ENCODE assay signal across 16 cellular contexts in the genomic region with DNA sequence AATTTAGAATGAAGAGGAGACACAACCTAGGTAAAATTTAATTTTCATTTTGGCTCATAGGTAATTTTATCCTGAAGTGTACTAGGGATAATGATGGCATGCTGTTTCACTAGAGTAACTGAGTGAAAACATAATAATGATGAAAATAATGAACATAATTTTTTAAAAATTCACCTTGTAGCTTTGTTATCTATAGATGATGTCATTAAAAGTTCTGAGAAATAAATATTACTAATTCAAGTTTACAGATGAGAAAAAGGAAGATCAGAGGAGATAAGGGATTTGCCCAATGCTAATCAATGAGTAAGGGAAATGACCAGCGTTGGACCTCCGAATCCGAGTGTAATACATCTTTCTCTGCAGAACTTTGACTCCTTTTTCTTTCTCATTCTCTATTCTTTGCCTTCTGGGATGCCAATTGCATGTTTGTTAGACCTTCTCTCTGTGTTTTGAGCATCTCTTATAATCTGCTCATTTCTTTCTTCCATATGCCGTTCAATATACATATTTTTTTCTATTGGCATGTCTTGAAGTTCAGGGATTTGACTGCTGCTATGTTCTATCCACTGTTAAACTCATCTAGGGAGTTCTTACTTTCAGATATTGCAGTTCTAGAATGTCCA.
"Had no signal": no experiment of that assay in that cellular context is flagged by ENCODE, and none has a peak within 500 bp of the region (broad histone marks: within the 10 kb centered on the region; RNA-seq: fewer than 3 reads in every experiment).

No MANE protein-coding gene starts in this region.

- ATAC-seq: effector memory CD8-positive, alpha-beta T cell; gastrocnemius medialis; heart right ventricle; naive thymus-derived CD4-positive, alpha-beta T cell; psoas muscle; stimulated activated naive B cell treated with anti-CD40 and anti-IgM and Interleukin-4, amounts not matched to agents 10 μg/mL and 1 μg/mL and 100 μg/mL, for 72 hours had no signal

- DNase-seq: cortex of kidney; effector memory CD8-positive, alpha-beta T cell; gastrocnemius medialis; heart right ventricle; hypothalamus; kidney glomerular epithelial cell; naive thymus-derived CD4-positive, alpha-beta T cell; nephron progenitor cell; psoas muscle; retina; sigmoid colon; stimulated activated CD4-positive, alpha-beta T cell treated with anti-CD3 and anti-CD28 coated beads, Interleukin-2, amount 100 ng/mL, for 24 hours; stimulated activated CD4-positive, alpha-beta T cell treated with anti-CD3 and anti-CD28 coated beads, Interleukin-4, amount 100 ng/mL, for 4 hours; stimulated activated naive B cell treated with anti-CD40 and anti-IgM and Interleukin-4, amounts not matched to agents 10 μg/mL and 1 μg/mL and 100 μg/mL, for 72 hours had no signal

- H3K4me3 ChIP-seq: gastrocnemius medialis, heart right ventricle, psoas muscle, sigmoid colon, skin epidermis had no signal

- H3K36me3 Mint-ChIP-seq: stimulated activated naive B cell treated with anti-CD40 and anti-IgM and Interleukin-4, amounts not matched to agents 10 μg/mL and 1 μg/mL and 100 μg/mL, for 72 hours; type B pancreatic cell had no signal

- H3K4me1 ChIP-seq: psoas muscle had no signal

- H3K27ac Mint-ChIP-seq: effector memory CD8-positive, alpha-beta T cell; naive thymus-derived CD4-positive, alpha-beta T cell; nephron progenitor cell; stimulated activated naive B cell treated with anti-CD40 and anti-IgM and Interleukin-4, amounts not matched to agents 10 μg/mL and 1 μg/mL and 100 μg/mL, for 72 hours; type B pancreatic cell had no signal

- H3K36me3 ChIP-seq: gastrocnemius medialis, heart right ventricle, sigmoid colon had no signal

- H3K27me3 Mint-ChIP-seq: stimulated activated naive B cell treated with anti-CD40 and anti-IgM and Interleukin-4, amounts not matched to agents 10 μg/mL and 1 μg/mL and 100 μg/mL, for 72 hours; type B pancreatic cell had no signal

- H3K27ac ChIP-seq: gastrocnemius medialis, heart right ventricle, psoas muscle, sigmoid colon, skin epidermis had no signal

- H3K4me1 Mint-ChIP-seq: stimulated activated naive B cell treated with anti-CD40 and anti-IgM and Interleukin-4, amounts not matched to agents 10 μg/mL and 1 μg/mL and 100 μg/mL, for 72 hours had no signal

- H3K4me3 Mint-ChIP-seq: effector memory CD8-positive, alpha-beta T cell; naive thymus-derived CD4-positive, alpha-beta T cell; nephron progenitor cell; stimulated activated naive B cell treated with anti-CD40 and anti-IgM and Interleukin-4, amounts not matched to agents 10 μg/mL and 1 μg/mL and 100 μg/mL, for 72 hours; type B pancreatic cell had no signal

- H3K27me3 ChIP-seq: gastrocnemius medialis, heart right ventricle, sigmoid colon had no signal

- H3K9me3 Mint-ChIP-seq: type B pancreatic cell had no signal
